Comparison of ENCODE assay signal across 10 cellular contexts in the genomic region with DNA sequence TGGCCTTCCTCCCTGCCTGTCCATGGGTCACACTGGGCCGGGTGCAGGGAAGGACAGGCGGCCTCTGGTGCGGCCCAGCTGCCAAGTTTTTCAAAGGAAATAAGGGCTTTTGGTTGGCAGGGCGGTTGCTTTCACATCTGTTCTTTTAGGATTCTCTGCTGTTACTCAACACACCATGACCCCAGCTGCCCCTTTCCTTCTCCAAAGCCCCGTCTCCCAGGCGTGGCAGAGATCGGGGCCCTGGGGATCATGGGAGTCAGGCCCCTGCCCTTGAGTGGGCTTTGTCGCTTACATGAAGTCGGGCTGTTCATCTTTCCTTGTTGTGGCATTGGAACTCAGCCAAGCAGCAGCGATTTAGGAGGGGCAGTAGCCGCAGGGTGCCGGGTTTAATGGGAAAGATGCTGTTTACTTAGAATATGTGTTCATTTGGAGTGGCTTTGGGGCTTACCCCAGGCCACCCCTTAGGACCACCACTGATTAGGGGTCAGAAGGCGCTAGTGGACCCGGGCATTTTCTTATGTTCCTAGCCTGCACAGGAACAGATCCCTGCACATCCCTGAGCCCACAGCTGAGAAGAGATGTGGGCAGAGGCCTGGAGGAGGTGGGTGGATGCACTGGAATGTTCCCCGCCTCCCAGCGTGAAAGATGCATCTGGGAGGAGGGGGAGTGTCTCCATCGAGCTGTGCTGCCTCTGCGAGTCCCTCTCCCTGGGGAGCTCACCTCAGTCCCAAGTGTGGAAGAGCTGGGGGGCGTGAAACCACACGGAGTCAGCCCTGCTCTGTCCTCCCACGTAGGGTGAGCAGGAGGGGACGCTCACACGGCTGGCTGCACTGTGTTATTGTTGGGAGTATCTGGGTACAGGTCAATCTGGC. TPM values are rescaled to one million over a fixed set of nuclear protein-coding genes. Genes with fewer than 3 reads are reported as not detected.
DNase-seq lines count a peak whose midpoint lies in the region; ATAC-seq, FAIRE-seq and TF ChIP-seq lines count a peak whose summit lies in the region.
"Had no signal": no experiment of that assay in that cellular context is flagged by ENCODE, and none has a peak within 500 bp of the region (broad histone marks: within the 10 kb centered on the region; RNA-seq: fewer than 3 reads in every experiment).

No MANE protein-coding gene starts in this region.

- no peak overlapping the region for H3K4me3 ChIP-seq in BLaER1
- no peak overlapping the region for H3K4me3 ChIP-seq in colonic mucosa
- H3K4me3 ChIP-seq: HAP-1 had no signal

- ATAC-seq in HG02885 (IDR thresholded peaks at IDR 0.05; ENCODE audit: poor library complexity, unreplicated experiment) = no peak

- H3K9me3 ChIP-seq in BLaER1 (no peaks in the 10 kb centered on the region), colonic mucosa (no peaks in the 10 kb centered on the region)
- H3K9me3 ChIP-seq: HAP-1 had no signal

- H3K4me2 ChIP-seq in BLaER1 = peak overlapping the region; percentile 84

- 0 out of 2 replicates have a peak overlapping the region, but pooled peaks have one; percentile 45 for H3K9ac ChIP-seq in BLaER1
- H3K9ac ChIP-seq in colonic mucosa (ENCODE audit: low read depth in 2 of 2, low read length in 2 of 2) = peak overlapping the region in 1 of 2 donors; percentile 31

- DNase-seq in NCI-H2107 treated with DMSO at 0.1 percent for 48 hours (lab: John Stamatoyannopoulos, UW; ENCODE audit: unreplicated experiment) = peak; percentile 21
- peak; percentile 43 for DNase-seq in colonic mucosa
- peak; percentile 75 for DNase-seq in myocyte (ENCODE audit: low read depth)
- no peak for DNase-seq in GM12892 (ENCODE audit: insufficient read length)
- DNase-seq in activated CD4-positive, alpha-beta T cell treated with anti-CD3 and anti-CD28 coated beads, Interleukin-2, amount 50 U/mL, for 4 hours = no peak
- DNase-seq in GM12891 (ENCODE audit: insufficient read length, low spot score) = no peak
- DNase-seq: CD4-positive, CD25-positive, alpha-beta regulatory T cell had no signal

- H3K27me3 ChIP-seq in BLaER1 = no peaks in the 10 kb centered on the region
- no peaks in the 10 kb centered on the region for H3K27me3 ChIP-seq in colonic mucosa

- peaks cover 55% of the 10 kb centered on the region for H4K20me1 ChIP-seq in BLaER1

- no peak for TF ChIP-seq CTCF in colonic mucosa (IDR thresholded peaks at IDR 0.05)

- no peaks in the 10 kb centered on the region for H3K36me3 ChIP-seq in BLaER1
- no peaks in the 10 kb centered on the region for H3K36me3 ChIP-seq in colonic mucosa

- intact Hi-C loops in colonic mucosa (cut with DNase I) = no loop called here

- TF ChIP-seq POLR2A in GM12892 (IDR thresholded peaks at IDR 0.05; ENCODE audit: low read depth, low read length) = no peak
- TF ChIP-seq POLR2A in GM12891 (IDR thresholded peaks at IDR 0.05; ENCODE audit: low read depth, low read length) = no peak

- H3K4me1 ChIP-seq in BLaER1 = peaks cover 66% of the 10 kb centered on the region
- peaks cover 22% of the 10 kb centered on the region for H3K4me1 ChIP-seq in colonic mucosa

- peak overlapping the region; percentile 42 for H3K27ac ChIP-seq in BLaER1
- no peak overlapping the region for H3K27ac ChIP-seq in colonic mucosa

- FAIRE-seq in GM12892 (lab: Jason Lieb, UNC) = no peak
- no peak for FAIRE-seq in GM12891 (lab: Jason Lieb, UNC)

TF ChIP-seq in GM12891, 5 proteins besides CTCF, POLR2A, EP300 and RAD21:
- TF ChIP-seq TAF1 (IDR thresholded peaks at IDR 0.05; ENCODE audit: low read depth, low read length) (no peak), SPI1 (IDR thresholded peaks at IDR 0.05; ENCODE audit: low read depth, low read length) (no peak), PAX5 (IDR thresholded peaks at IDR 0.05; ENCODE audit: insufficient read depth, low read length, severe bottlenecking) (no peak), POLR2AphosphoS5 (IDR thresholded peaks at IDR 0.05; ENCODE audit: low read depth, low read length) (no peak), POU2F2 (IDR thresholded peaks at IDR 0.05; ENCODE audit: low read depth, low read length) (no peak)

RNA-seq across cellular contexts. Expression of gene ADCY7, which starts 6.8 kb away (rescaled TPM):
- total RNA-seq in colonic mucosa = 10 to 100 TPM; 15.8 to 19.2 TPM
- 12.7 and 24.4 TPM in 2 replicates for total RNA-seq in myocyte
- 20.4 TPM for polyA plus RNA-seq in myocyte (2012)
- polyA plus RNA-seq in GM12892 (2012; ENCODE audit: missing spikeins) = 21.9 TPM
- 23.7 TPM for polyA plus RNA-seq in GM12891 (2012; ENCODE audit: low read depth, missing spikeins)

Comparison
In these comparisons a context has a peak if more than half of its experiments do, and no peak if none do; other contexts are left out.
1. DNase-seq: peak in NCI-H2107 treated with DMSO at 0.1 percent for 48 hours (single experiment), colonic mucosa (single experiment) and myocyte (single experiment); none in GM12892 (single experiment), activated CD4-positive, alpha-beta T cell treated with anti-CD3 and anti-CD28 coated beads, Interleukin-2, amount 50 U/mL, for 4 hours (0 of 2) and GM12891 (single experiment).